In genomic region chr3:141050913-141051632, GRCh38 we compare ENCODE assay signal across 8 cellular contexts. TPM values are rescaled to one million over a fixed set of nuclear protein-coding genes. Genes with fewer than 3 reads are reported as not detected.
DNase-seq lines count a peak whose midpoint lies in the region; ATAC-seq, FAIRE-seq and TF ChIP-seq lines count a peak whose summit lies in the region.

Gene SPSB4, plus strand, starts transcription at chr3:141051347. Its CDS starts 14,758 bp downstream, at chr3:141066105.

- peaks cover 6 to 22% (median 19%) of the 10 kb centered on the region in 10 experiments; a peak in 18 of 20 replicates for H3K4me1 ChIP-seq in BLaER1 treated with 17β-estradiol and CSF1 and Interleukin-3, amounts not matched to agents 10 nM and 100 nM
- H3K4me1 ChIP-seq in HepG2 (ENCODE audit: insufficient read depth, low read length) (no peaks in the 10 kb centered on the region), thoracic aorta (ENCODE audit: control insufficient read depth in 1 of 2, low read depth in 2 of 2) (peaks cover 0 to 25% of the 10 kb centered on the region in 2 donors)

- peak within 1 kb of the TSS in 6 of 11 experiments; percentile 12 to 58 (median 47); a peak in 9 of 22 replicates for H3K27ac ChIP-seq in BLaER1 treated with 17β-estradiol and CSF1 and Interleukin-3, amounts not matched to agents 10 nM and 100 nM
- H3K27ac ChIP-seq in HepG2 (ENCODE audit: extremely low read length, insufficient read depth, low read length) (no peak within 1 kb of the TSS), thoracic aorta (peak within 1 kb of the TSS; percentile 28 to 58)

- no peak for TF ChIP-seq CTCF in HFF-Myc (IDR thresholded peaks at IDR 0.05; ENCODE audit: low read depth, low read length, missing control alignments)
- TF ChIP-seq CTCF in cardiac fibroblast (IDR thresholded peaks at IDR 0.05; ENCODE audit: low read depth, low read length) = no peak
- no peak for TF ChIP-seq CTCF in HepG2 (CRISPR knock-in tag; IDR thresholded peaks at IDR 0.05)
- peak; percentile 72 for TF ChIP-seq CTCF in thoracic aorta (IDR thresholded peaks at IDR 0.05)

- H3K79me2 ChIP-seq in HepG2 (ENCODE audit: insufficient read depth, low read length) = no peaks in the 10 kb centered on the region

- no peaks in the 10 kb centered on the region for H3K36me3 ChIP-seq in BLaER1 treated with 17β-estradiol and CSF1 and Interleukin-3, amounts not matched to agents 10 nM and 100 nM
- H3K36me3 ChIP-seq in HepG2 (replicated peaks in 1 of 2; ENCODE audit: control insufficient read depth in 1 of 2, insufficient read depth in 2 of 2, low read length in 2 of 2) (no peaks in the 10 kb centered on the region), thoracic aorta (no peaks in the 10 kb centered on the region)

- TF ChIP-seq EP300 in HepG2 (IDR thresholded peaks at IDR 0.05; ENCODE audit: low read depth in 2 of 2, low read length in 2 of 2) = no peak
- no peak for TF ChIP-seq EP300 in HepG2 (CRISPR knock-in tag; IDR thresholded peaks at IDR 0.05; ENCODE audit: borderline replicate concordance)

- DNase-seq in HFF-Myc (ENCODE audit: extremely low read depth, low read depth) = no peak
- peak; percentile 36 for DNase-seq in NOMO-1 treated with dmso at 0.1 percent for 144 hours (lab: John Stamatoyannopoulos, UW; ENCODE audit: unreplicated experiment)
- DNase-seq in cardiac fibroblast (ENCODE audit: low read depth in 2 of 2) = peak; percentile 19 to 27
- DNase-seq in HepG2 (ENCODE audit: low spot score) = peak; percentile 14
- DNase-seq in thoracic aorta (ENCODE audit: low spot score) = peak; percentile 20
- DNase-seq in globus pallidus (ENCODE audit: low spot score) = no peak

- no peak for TF ChIP-seq POLR2A in HepG2 (IDR thresholded peaks at IDR 0.05; ENCODE audit: insufficient read depth in 1 of 2, low read depth in 2 of 2, low read length in 2 of 2)

- H3K9me3 ChIP-seq in BLaER1 treated with 17β-estradiol and CSF1 and Interleukin-3, amounts not matched to agents 10 nM and 100 nM (replicated peaks in 1 of 11) = no peaks in the 10 kb centered on the region
- H3K9me3 ChIP-seq in HepG2 (ENCODE audit: low read length) (no peaks in the 10 kb centered on the region), thoracic aorta (no peaks in the 10 kb centered on the region)

- peak within 1 kb of the TSS; percentile 94 to 100 (median 99) for H3K4me2 ChIP-seq in BLaER1 treated with 17β-estradiol and CSF1 and Interleukin-3, amounts not matched to agents 10 nM and 100 nM
- peak within 1 kb of the TSS; percentile 12; the same call in 1 of the 2 replicates for H3K4me2 ChIP-seq in HepG2 (ENCODE audit: low read depth, low read length)

- H2AFZ ChIP-seq in HepG2 (ENCODE audit: low read length) = no peak within 1 kb of the TSS

- in situ Hi-C loops in HepG2 (cut with HindIII; ENCODE audit: extremely low pct_ligation_motif_present, low pct_unique_long_range_greater_than_20kb) = no loop called here

- CTCF ChIA-PET in HepG2 (lab: Yijun Ruan, JAX; ENCODE audit: low intra/inter-chr PET ratio, low total read pairs) = no interaction called here

- 62% methylated on average over 8 of the region's 80 CpGs for WGBS in HepG2 (ENCODE audit: low lambda C conversion rate)

- no peak for TF ChIP-seq RAD21 in HepG2 (CRISPR knock-in tag; IDR thresholded peaks at IDR 0.05)

- BruUV-seq in HepG2 (replicated peaks; lab: Mats Ljungman, UMichigan) = no TSS peak

- POLR2A ChIA-PET in HepG2 (lab: Yijun Ruan, JAX) = no interaction called here

- peaks cover 0 to 6% (median 0%) of the 10 kb centered on the region in 11 experiments; a peak in 2 of 22 replicates for H4K20me1 ChIP-seq in BLaER1 treated with 17β-estradiol and CSF1 and Interleukin-3, amounts not matched to agents 10 nM and 100 nM
- no peaks in the 10 kb centered on the region for H4K20me1 ChIP-seq in HepG2 (ENCODE audit: insufficient read depth, low read length)

- intact Hi-C loops in HepG2 (cut with micrococcal nuclease; ENCODE audit: unreplicated experiment) = no loop called here

- peak within 1 kb of the TSS in 9 of 11 experiments; percentile 53 to 78 (median 71); a peak in 18 of 22 replicates for H3K9ac ChIP-seq in BLaER1 treated with 17β-estradiol and CSF1 and Interleukin-3, amounts not matched to agents 10 nM and 100 nM
- no peak within 1 kb of the TSS for H3K9ac ChIP-seq in HepG2 (ENCODE audit: insufficient read depth, low read depth, low read length)

- FAIRE-seq in HepG2 (lab: Jason Lieb, UNC) = no peak

- ATAC-seq in HepG2 (peak; percentile 76), thoracic aorta (ENCODE audit: insufficient number of reproducible peaks, low FRiP score, low read depth) (peak; percentile 48), HG03571 (IDR thresholded peaks at IDR 0.05; ENCODE audit: unreplicated experiment) (no peak)

- H3K4me3 ChIP-seq in BLaER1 treated with 17β-estradiol and CSF1 and Interleukin-3, amounts not matched to agents 10 nM and 100 nM = peak within 1 kb of the TSS; percentile 51 to 77 (median 70)
- H3K4me3 ChIP-seq in HFF-Myc (replicated peaks; ENCODE audit: low read depth, low read length) = peak within 1 kb of the TSS; percentile 21
- no peak within 1 kb of the TSS for H3K4me3 ChIP-seq in cardiac fibroblast (replicated peaks in 1 of 2; ENCODE audit: low read depth in 2 of 2, low read length in 2 of 2)
- no peak within 1 kb of the TSS; a peak in 2 of 6 replicates for H3K4me3 ChIP-seq in HepG2 (replicated peaks in 1 of 3; ENCODE audit: insufficient read depth in 1 of 3, low read depth in 2 of 3, low read length in 3 of 3)
- peak within 1 kb of the TSS; percentile 71 for H3K4me3 ChIP-seq in thoracic aorta

- H3K27me3 ChIP-seq in BLaER1 treated with 17β-estradiol and CSF1 and Interleukin-3, amounts not matched to agents 10 nM and 100 nM = peaks cover 30 to 46% (median 40%) of the 10 kb centered on the region in 11 experiments
- H3K27me3 ChIP-seq in HepG2 (ENCODE audit: control insufficient read depth in 1 of 2, insufficient read depth in 2 of 2, low read length in 2 of 2) (peaks cover 6 to 46% of the 10 kb centered on the region in 2 experiments; a peak in 4 of 5 replicates), thoracic aorta (replicated peaks; ENCODE audit: insufficient read depth) (no peaks in the 10 kb centered on the region)

TF ChIP-seq in HepG2, 621 proteins besides CTCF, POLR2A, EP300 and RAD21:
- TF ChIP-seq ZBTB25 (CRISPR knock-in tag; IDR thresholded peaks at IDR 0.05) = no peak
- TF ChIP-seq ZNF331 (CRISPR knock-in tag; IDR thresholded peaks at IDR 0.05) = peak; percentile 87; the same call in 1 of the 2 replicates

RNA-seq across cellular contexts. Expression of gene SPSB4, which starts in this region (rescaled TPM):
- total RNA-seq in HepG2 (2016; rRNA removed; fragmentation: Illumina TruSeq; extraction: Trizol) = not detected in 2 replicates
- total RNA-seq in HepG2 (2016; cell fraction: cytosol; rRNA removed; fragmentation: Illumina TruSeq; extraction: Trizol; ENCODE audit: low read depth) = not detected in 2 replicates
- not detected in 2 replicates for total RNA-seq in HepG2 (2016; cell fraction: insoluble cytoplasmic fraction; rRNA removed; fragmentation: Illumina TruSeq; extraction: Trizol)
- not detected in 2 replicates for total RNA-seq in HepG2 (2016; cell fraction: membrane; rRNA removed; fragmentation: Illumina TruSeq; extraction: Trizol)
- not detected in 2 replicates for total RNA-seq in HepG2 (2016; cell fraction: nucleus; rRNA removed; fragmentation: Illumina TruSeq; extraction: Trizol)
- not detected in 2 replicates for polyA plus RNA-seq in HepG2 (2011; rRNA removed)
- polyA plus RNA-seq in HepG2 (2011; cell fraction: cytosol; rRNA removed) = not detected in 2 replicates
- not detected in 2 replicates for polyA plus RNA-seq in HepG2 (2011; cell fraction: nucleus; rRNA removed)
- not detected in 2 replicates for polyA plus RNA-seq in HepG2 (2012)
- polyA plus RNA-seq in HepG2 (2016; cell fraction: cytosol; fragmentation: Illumina TruSeq; extraction: Trizol; ENCODE audit: low read depth) = not detected in 2 replicates
- polyA plus RNA-seq in HepG2 (2016; cell fraction: insoluble cytoplasmic fraction; fragmentation: Illumina TruSeq; extraction: Trizol; ENCODE audit: low read depth) = not detected in 2 replicates
- not detected in 2 replicates for polyA plus RNA-seq in HepG2 (2016; cell fraction: membrane; fragmentation: Illumina TruSeq; extraction: Trizol; ENCODE audit: low read depth)
- not detected in 2 replicates for polyA plus RNA-seq in HepG2 (2016; cell fraction: nucleus; fragmentation: Illumina TruSeq; extraction: Trizol; ENCODE audit: insufficient read depth, low read depth)
- polyA minus RNA-seq in HepG2 (2011; rRNA and poly(A)+ RNA removed; ENCODE audit: low replicate concordance) = not detected in 2 replicates
- polyA minus RNA-seq in HepG2 (2011; cell fraction: cytosol; rRNA and poly(A)+ RNA removed) = not detected in 2 replicates
- polyA minus RNA-seq in HepG2 (2011; cell fraction: nucleus; rRNA and poly(A)+ RNA removed) = not detected in 2 replicates
- 1 to 10 TPM in 1 of 2 donors, under 1 TPM in 1; 0.41 to 1.1 TPM for total RNA-seq in thoracic aorta

Comparison
In these comparisons a context has a peak if more than half of its experiments do, and no peak if none do; other contexts are left out.
1. Peak in DNase-seq, ATAC-seq and H3K4me2 ChIP-seq in HepG2; RNA of the gene not detected or under 1 TPM.
2. H3K4me3 ChIP-seq: peak in BLaER1 treated with 17β-estradiol and CSF1 and Interleukin-3, amounts not matched to agents 10 nM and 100 nM (10 of 10), HFF-Myc (single experiment) and thoracic aorta (single experiment); none in cardiac fibroblast (0 of 2) and HepG2 (0 of 3).
3. DNase-seq: peak in NOMO-1 treated with dmso at 0.1 percent for 144 hours (single experiment), cardiac fibroblast (2 of 2) and thoracic aorta (single experiment); none in HFF-Myc (single experiment) and globus pallidus (single experiment).